Comparison of ENCODE assay signal across 28 cellular contexts in genomic region chr20:15967334-15967733, GRCh38.
"Had no signal": no experiment of that assay in that cellular context is flagged by ENCODE, and none has a peak within 500 bp of the region (broad histone marks: within the 10 kb centered on the region; RNA-seq: fewer than 3 reads in every experiment).

No MANE protein-coding gene starts in this region.

- H3K36me3 Mint-ChIP-seq: stimulated activated effector memory CD8-positive, alpha-beta T cell treated with anti-CD3 and anti-CD28 coated beads, Interleukin-12 subunit alpha, Interleukin-12 subunit beta, amount 100 ng/mL, for 72 hours had no signal

- H3K27ac ChIP-seq: stomach, suprapubic skin, testis, thoracic aorta, thyroid gland, tibial artery, tibial nerve, transverse colon, upper lobe of left lung, upper lobe of right lung, uterus, vagina had no signal

- H3K27me3 ChIP-seq: stomach, suprapubic skin, testis, thyroid gland, tibial artery, tibial nerve, transverse colon, upper lobe of left lung, upper lobe of right lung, uterus, vagina had no signal

- FAIRE-seq: urothelium cell line had no signal

- H3K4me3 Mint-ChIP-seq: stimulated activated effector memory CD8-positive, alpha-beta T cell treated with anti-CD3 and anti-CD28 coated beads, Interleukin-12 subunit alpha, Interleukin-12 subunit beta, amount 100 ng/mL, for 72 hours; stimulated activated memory B cell treated with anti-CD40 and anti-IgM and Interleukin-4, amounts not matched to agents 10 μg/mL and 1 μg/mL and 100 μg/mL, for 72 hours; stimulated activated naive CD8-positive, alpha-beta T cell treated with anti-CD3 and anti-CD28 coated beads, Interleukin-15, amount 100 ng/mL, for 72 hours; stimulated activated naive CD8-positive, alpha-beta T cell treated with anti-CD3 and anti-CD28 coated beads, Interleukin-15, Interleukin-2, amounts not matched to agents 100 ng/mL and 50 ng/mL, for 24 hours; type B pancreatic cell had no signal

- ATAC-seq: stimulated activated effector memory CD8-positive, alpha-beta T cell treated with anti-CD3 and anti-CD28 coated beads, Interleukin-12 subunit alpha, Interleukin-12 subunit beta, amount 100 ng/mL, for 72 hours; stimulated activated memory B cell treated with anti-CD40 and anti-IgM and Interleukin-4, amounts not matched to agents 10 μg/mL and 1 μg/mL and 100 μg/mL, for 72 hours; stimulated activated naive CD8-positive, alpha-beta T cell treated with anti-CD3 and anti-CD28 coated beads, Interleukin-15, amount 100 ng/mL, for 72 hours; stimulated activated naive CD8-positive, alpha-beta T cell treated with anti-CD3 and anti-CD28 coated beads, Interleukin-15, Interleukin-2, amounts not matched to agents 100 U/mL and 50 U/mL, for 24 hours; upper lobe of right lung had no signal

- H3K27me3 Mint-ChIP-seq: stimulated activated memory B cell treated with anti-CD40 and anti-IgM and Interleukin-4, amounts not matched to agents 10 μg/mL and 1 μg/mL and 100 μg/mL, for 72 hours; stimulated activated naive CD8-positive, alpha-beta T cell treated with anti-CD3 and anti-CD28 coated beads, Interleukin-15, amount 100 ng/mL, for 72 hours; stimulated activated naive CD8-positive, alpha-beta T cell treated with anti-CD3 and anti-CD28 coated beads, Interleukin-15, Interleukin-2, amounts not matched to agents 100 ng/mL and 50 ng/mL, for 24 hours; type B pancreatic cell had no signal

- H3K4me1 Mint-ChIP-seq: stimulated activated effector memory CD8-positive, alpha-beta T cell treated with anti-CD3 and anti-CD28 coated beads, Interleukin-12 subunit alpha, Interleukin-12 subunit beta, amount 100 ng/mL, for 72 hours; stimulated activated memory B cell treated with anti-CD40 and anti-IgM and Interleukin-4, amounts not matched to agents 10 μg/mL and 1 μg/mL and 100 μg/mL, for 72 hours; stimulated activated naive CD8-positive, alpha-beta T cell treated with anti-CD3 and anti-CD28 coated beads, Interleukin-15, amount 100 ng/mL, for 72 hours had no signal

- H3K27ac Mint-ChIP-seq: stimulated activated effector memory CD8-positive, alpha-beta T cell treated with anti-CD3 and anti-CD28 coated beads, Interleukin-12 subunit alpha, Interleukin-12 subunit beta, amount 100 ng/mL, for 72 hours; stimulated activated memory B cell treated with anti-CD40 and anti-IgM and Interleukin-4, amounts not matched to agents 10 μg/mL and 1 μg/mL and 100 μg/mL, for 72 hours; stimulated activated naive CD8-positive, alpha-beta T cell treated with anti-CD3 and anti-CD28 coated beads, Interleukin-15, amount 100 ng/mL, for 72 hours; stimulated activated naive CD8-positive, alpha-beta T cell treated with anti-CD3 and anti-CD28 coated beads, Interleukin-15, Interleukin-2, amounts not matched to agents 100 ng/mL and 50 ng/mL, for 24 hours; type B pancreatic cell had no signal

- H3K36me3 ChIP-seq: stomach, suprapubic skin, thoracic aorta, thyroid gland, tibial artery, tibial nerve, transverse colon, upper lobe of left lung, upper lobe of right lung, uterus, vagina had no signal

- H3K4me1 ChIP-seq: stomach, suprapubic skin, testis, thyroid gland, tibial artery, tibial nerve, transverse colon, upper lobe of left lung, upper lobe of right lung, uterus, vagina had no signal

- DNase-seq: stimulated activated CD4-positive, alpha-beta T cell treated with anti-CD3 and anti-CD28 coated beads, Interleukin-2, amount 100 ng/mL, for 48 hours; stimulated activated CD4-positive, alpha-beta T cell treated with anti-CD3 and anti-CD28 coated beads, Interleukin-4, amount 100 ng/mL, for 1 hour; stimulated activated CD4-positive, alpha-beta T cell treated with anti-CD3 and anti-CD28 coated beads, Interleukin-4, amount 100 ng/mL, for 24 hours; stimulated activated CD4-positive, alpha-beta T cell treated with anti-CD3 and anti-CD28 coated beads, Interleukin-4, amount 100 ng/mL, for 4 hours; stimulated activated CD8-positive, alpha-beta memory T cell treated with anti-CD3 and anti-CD28 coated beads, Interleukin-4, amount 100 ng/mL, for 48 hours; stimulated activated naive CD4-positive, alpha-beta T cell; stimulated activated naive CD4-positive, alpha-beta T cell treated with Interleukin-2 at 50 U/mL for 16 hours; stimulated activated naive CD8-positive, alpha-beta T cell treated with anti-CD3 and anti-CD28 coated beads, Interleukin-15, amount 100 ng/mL, for 72 hours; stimulated activated naive CD8-positive, alpha-beta T cell treated with anti-CD3 and anti-CD28 coated beads, Interleukin-15, Interleukin-2, amounts not matched to agents 100 U/mL and 50 U/mL, for 24 hours; stomach; substantia nigra; testis; thyroid gland; tibial artery; transverse colon; trophoblast cell; upper lobe of left lung; upper lobe of right lung; uterus had no signal

- H3K4me3 ChIP-seq: stomach, suprapubic skin, testis, thoracic aorta, thyroid gland, tibial artery, tibial nerve, transverse colon, upper lobe of left lung, upper lobe of right lung, uterus, vagina had no signal

- H3K9me3 ChIP-seq: suprapubic skin, testis, thoracic aorta, thyroid gland, transverse colon, upper lobe of left lung, upper lobe of right lung, uterus, vagina had no signal
